In genomic region chr12:108810636-108811035, GRCh38 we compare ENCODE assay signal across 19 cellular contexts. TPM values are rescaled to one million over a fixed set of nuclear protein-coding genes. Genes with fewer than 3 reads are reported as not detected.
DNase-seq lines count a peak whose midpoint lies in the region; ATAC-seq, FAIRE-seq and TF ChIP-seq lines count a peak whose summit lies in the region.
"Had no signal": no experiment of that assay in that cellular context is flagged by ENCODE, and none has a peak within 500 bp of the region (broad histone marks: within the 10 kb centered on the region; RNA-seq: fewer than 3 reads in every experiment).

No MANE protein-coding gene starts in this region.

- H3K4me1 Mint-ChIP-seq in MCF 10A (ENCODE audit: insufficient read depth, unreplicated experiment) (peaks cover 14% of the 10 kb centered on the region), nephron progenitor cell (peaks cover 74% of the 10 kb centered on the region)

- no peak overlapping the region for H3K4me2 ChIP-seq in mammary epithelial cell (ENCODE audit: insufficient read depth, low read depth, low read length)
- no peak overlapping the region for H3K4me2 ChIP-seq in HepG2 (ENCODE audit: low read depth, low read length)
- H3K4me2 ChIP-seq: A549 had no signal

- FAIRE-seq in HepG2 (lab: Jason Lieb, UNC): no peak
- FAIRE-seq: A549 had no signal

- H3K9ac ChIP-seq in mammary epithelial cell (ENCODE audit: insufficient read depth, low read length) (no peak overlapping the region), HepG2 (ENCODE audit: insufficient read depth, low read depth, low read length) (no peak overlapping the region)

- in situ Hi-C loops in mammary epithelial cell (cut with MboI; ENCODE audit: low sequenced_read_pairs in 2 of 2) (loop anchor here in 1 of 2 donors (25.0 kb wide), 1 partner anchor 248 kb away; the partner anchor contains the start of genes ISCU and SART3), HepG2 (cut with HindIII; ENCODE audit: extremely low pct_ligation_motif_present, low pct_unique_long_range_greater_than_20kb) (no loop called here)

- H3K27me3 ChIP-seq in mammary epithelial cell (ENCODE audit: insufficient read depth, low read length): no peaks in the 10 kb centered on the region
- no peaks in the 10 kb centered on the region for H3K27me3 ChIP-seq in spleen (replicated peaks in 1 of 7)
- no peaks in the 10 kb centered on the region for H3K27me3 ChIP-seq in HepG2 (ENCODE audit: control insufficient read depth in 1 of 2, insufficient read depth in 2 of 2, low read length in 2 of 2)

- H3K4me3 ChIP-seq in mammary epithelial cell (replicated peaks in 1 of 3; ENCODE audit: insufficient read depth in 1 of 3, low read depth in 2 of 3, low read length in 3 of 3) (no peak overlapping the region), spleen (no peak overlapping the region), HepG2 (replicated peaks in 1 of 3; ENCODE audit: insufficient read depth in 1 of 3, low read depth in 2 of 3, low read length in 3 of 3) (no peak overlapping the region)
- H3K4me3 ChIP-seq: A549 had no signal

- H3K4me1 ChIP-seq in mammary epithelial cell (ENCODE audit: insufficient read depth, low read length) (peaks cover 26% of the 10 kb centered on the region), spleen (peaks cover 0 to 40% (median 18%) of the 10 kb centered on the region in 6 donors), HepG2 (ENCODE audit: insufficient read depth, low read length) (peaks cover 6% of the 10 kb centered on the region; the same call in 1 of the 2 replicates)
- H3K4me1 ChIP-seq: A549 had no signal

- H3K79me2 ChIP-seq in mammary epithelial cell (ENCODE audit: insufficient read depth, low read length) (peaks cover 35% of the 10 kb centered on the region), HepG2 (ENCODE audit: insufficient read depth, low read length) (no peaks in the 10 kb centered on the region)

- TF ChIP-seq CTCF in MCF 10A (IDR thresholded peaks at IDR 0.05; ENCODE audit: unreplicated experiment) (no peak), mammary epithelial cell (conservative IDR thresholded peaks at IDR 0.05 in 1 of 2, IDR thresholded peaks at IDR 0.05 in 1 of 2; ENCODE audit: extremely low read depth in 1 of 2, insufficient read depth in 1 of 2, low read depth in 1 of 2, low read length in 2 of 2) (no peak), RWPE1 (conservative IDR thresholded peaks at IDR 0.05; ENCODE audit: low read depth) (no peak), spleen (IDR thresholded peaks at IDR 0.05 in 8 of 11, conservative IDR thresholded peaks at IDR 0.05 in 3 of 11) (no peak), HepG2 (CRISPR knock-in tag; IDR thresholded peaks at IDR 0.05) (no peak), nephron progenitor cell (IDR thresholded peaks at IDR 0.05) (no peak)

- dilution Hi-C loops in mammary epithelial cell (cut with HindIII; ENCODE audit: low sequenced_read_pairs): no loop called here

- no peaks in the 10 kb centered on the region for H3K9me3 ChIP-seq in mammary epithelial cell (replicated peaks; ENCODE audit: insufficient read depth, low read length)
- no peaks in the 10 kb centered on the region for H3K9me3 ChIP-seq in spleen
- no peaks in the 10 kb centered on the region for H3K9me3 ChIP-seq in HepG2 (ENCODE audit: low read length)
- H3K9me3 ChIP-seq: A549 had no signal

- BruUV-seq in MCF 10A (replicated peaks; lab: Mats Ljungman, UMichigan): no TSS peak
- no TSS peak for BruUV-seq in mammary epithelial cell (replicated peaks; lab: Mats Ljungman, UMichigan)
- no TSS peak for BruUV-seq in HepG2 (replicated peaks; lab: Mats Ljungman, UMichigan)

- POLR2A ChIA-PET in MCF 10A (lab: Yijun Ruan, JAX): interaction anchor here (0.6 to 0.9 kb wide), 2 partner anchors 142 to 148 kb away, joined by 3 read pairs; no protein-coding TSS in a partner anchor
- POLR2A ChIA-PET in RWPE1 (lab: Yijun Ruan, JAX; ENCODE audit: low non-redundant PET): no interaction called here
- POLR2A ChIA-PET in HepG2 (lab: Yijun Ruan, JAX): no interaction called here

- H4K20me1 ChIP-seq in mammary epithelial cell (ENCODE audit: insufficient read depth, low read length) (no peaks in the 10 kb centered on the region), HepG2 (ENCODE audit: insufficient read depth, low read length) (no peaks in the 10 kb centered on the region)

- H3K36me3 ChIP-seq in mammary epithelial cell (ENCODE audit: insufficient read depth, low read length) (peaks cover 21% of the 10 kb centered on the region), spleen (peaks cover 0 to 100% (median 67%) of the 10 kb centered on the region in 6 donors), HepG2 (replicated peaks in 1 of 2; ENCODE audit: control insufficient read depth in 1 of 2, insufficient read depth in 2 of 2, low read length in 2 of 2) (peaks cover 15 to 36% of the 10 kb centered on the region in 2 experiments; a peak in 4 of 5 replicates)

- DNase-seq in MCF 10A (ENCODE audit: unreplicated experiment): no peak
- DNase-seq in mammary epithelial cell: no peak
- DNase-seq in RWPE1 (ENCODE audit: low spot score): no peak
- peak; percentile 24 for DNase-seq in left kidney (ENCODE audit: low read depth, low spot score)
- peak; percentile 57 for DNase-seq in spleen
- DNase-seq in HepG2 (ENCODE audit: low spot score): no peak
- no peak for DNase-seq in nephron progenitor cell
- DNase-seq: COR-L47, H7, MV-4-11, NCI-H1417, NCI-H187 treated with DMSO at 0.1 percent for 48 hours, NCI-H446, NCI-H69, SIG-M5 had no signal

- no peak for TF ChIP-seq POLR2A in spleen (IDR thresholded peaks at IDR 0.05)
- no peak for TF ChIP-seq POLR2A in HepG2 (IDR thresholded peaks at IDR 0.05; ENCODE audit: insufficient read depth in 1 of 2, low read depth in 2 of 2, low read length in 2 of 2)

- intact Hi-C loops in MCF 10A (cut with micrococcal nuclease): no loop called here
- intact Hi-C loops in mammary epithelial cell (cut with micrococcal nuclease): no loop called here
- intact Hi-C loops in spleen (cut with DNase I; ENCODE audit: low total_unique reads): no loop called here
- intact Hi-C loops in HepG2 (cut with micrococcal nuclease; ENCODE audit: unreplicated experiment): no loop called here

- H3K27ac Mint-ChIP-seq in MCF 10A (ENCODE audit: low read depth, unreplicated experiment): peak overlapping the region; percentile 24
- H3K27ac Mint-ChIP-seq in nephron progenitor cell: no peak overlapping the region

- 96% methylated on average over 12 of the region's 16 CpGs for WGBS in mammary epithelial cell (ENCODE audit: low coverage, missing lambda C conversion rate)
- WGBS in spleen, 5 donors: 92 to 97% (median 93%) methylated on average over 16 of the region's 16 CpGs
- 97% methylated on average over 16 of the region's 16 CpGs for WGBS in HepG2 (ENCODE audit: low lambda C conversion rate)

- no peak for TF ChIP-seq RAD21 in HepG2 (CRISPR knock-in tag; IDR thresholded peaks at IDR 0.05)

- H3K9me3 Mint-ChIP-seq in MCF 10A (ENCODE audit: unreplicated experiment) (no peaks in the 10 kb centered on the region), nephron progenitor cell (no peaks in the 10 kb centered on the region)

- no peak for TF ChIP-seq EP300 in HepG2 (IDR thresholded peaks at IDR 0.05; ENCODE audit: low read depth in 2 of 2, low read length in 2 of 2)
- TF ChIP-seq EP300 in HepG2 (CRISPR knock-in tag; IDR thresholded peaks at IDR 0.05; ENCODE audit: borderline replicate concordance): no peak

- H2AFZ ChIP-seq in mammary epithelial cell (ENCODE audit: low read depth, low read length): no peak overlapping the region
- H2AFZ ChIP-seq in HepG2 (ENCODE audit: low read length): no peak overlapping the region

- no peak overlapping the region for H3K4me3 Mint-ChIP-seq in MCF 10A (ENCODE audit: unreplicated experiment)
- H3K4me3 Mint-ChIP-seq in nephron progenitor cell: no peak overlapping the region

- H3K36me3 Mint-ChIP-seq in MCF 10A (ENCODE audit: insufficient read depth, unreplicated experiment): peaks cover 77% of the 10 kb centered on the region
- peaks cover 74% of the 10 kb centered on the region for H3K36me3 Mint-ChIP-seq in nephron progenitor cell (ENCODE audit: low read depth)

- no peak for ATAC-seq in GM18519 (IDR thresholded peaks at IDR 0.05; ENCODE audit: low FRiP score, unreplicated experiment)
- ATAC-seq in HepG2: no peak
- ATAC-seq: A549 had no signal

- H3K27ac ChIP-seq in mammary epithelial cell (ENCODE audit: insufficient read depth, low read depth, low read length) (no peak overlapping the region), RWPE1 (peak overlapping the region; percentile 92), spleen (no peak overlapping the region), HepG2 (ENCODE audit: extremely low read length, insufficient read depth, low read length) (no peak overlapping the region)
- H3K27ac ChIP-seq: A549, C4-2B, HL-60 had no signal

- H3K27me3 Mint-ChIP-seq in MCF 10A (ENCODE audit: insufficient read depth, unreplicated experiment): no peaks in the 10 kb centered on the region
- H3K27me3 Mint-ChIP-seq in nephron progenitor cell (ENCODE audit: low read depth, poor library complexity): peaks cover 8% of the 10 kb centered on the region

- CTCF ChIA-PET in MCF 10A (lab: Yijun Ruan, JAX): interaction anchor here (0.6 to 2.8 kb wide), 5 partner anchors 7 to 453 kb away, joined by 3 to 21 read pairs (median 3); no protein-coding TSS in a partner anchor
- CTCF ChIA-PET in mammary epithelial cell (lab: Charles Lee; ENCODE audit: low non-redundant PET): no interaction called here
- CTCF ChIA-PET in RWPE1 (lab: Yijun Ruan, JAX): no interaction called here
- CTCF ChIA-PET in HepG2 (lab: Yijun Ruan, JAX; ENCODE audit: low intra/inter-chr PET ratio, low total read pairs): no interaction called here

RNA-seq across cellular contexts. Expression of gene SSH1, which starts 46.7 kb away (rescaled TPM):
- total RNA-seq in MCF 10A (2022) (33.4 and 41.4 TPM in 2 replicates), mammary epithelial cell (10 to 100 TPM; 29.3 to 88.6 TPM), spleen (10 to 100 TPM; 32.2 to 71.3 (median 47.8) TPM), HepG2 (2016; rRNA removed; fragmentation: Illumina TruSeq; extraction: Trizol) (4.5 and 4.8 TPM in 2 replicates)
- polyA plus RNA-seq in mammary epithelial cell (20.8 TPM), spleen (1 to 10 TPM; 1.7 to 8.6 (median 2.7) TPM), HepG2 (2011; rRNA removed) (4.3 and 4.9 TPM in 2 replicates)
- 43.7 TPM for polyA minus RNA-seq in mammary epithelial cell
- 3.0 and 3.8 TPM in 2 replicates for total RNA-seq in HepG2 (2016; cell fraction: cytosol; rRNA removed; fragmentation: Illumina TruSeq; extraction: Trizol; ENCODE audit: low read depth)
- 4.2 and 4.4 TPM in 2 replicates for total RNA-seq in HepG2 (2016; cell fraction: insoluble cytoplasmic fraction; rRNA removed; fragmentation: Illumina TruSeq; extraction: Trizol)
- total RNA-seq in HepG2 (2016; cell fraction: membrane; rRNA removed; fragmentation: Illumina TruSeq; extraction: Trizol): 7.9 and 8.2 TPM in 2 replicates
- 7.0 and 7.7 TPM in 2 replicates for total RNA-seq in HepG2 (2016; cell fraction: nucleus; rRNA removed; fragmentation: Illumina TruSeq; extraction: Trizol)
- 3.1 TPM in 2 replicates for polyA plus RNA-seq in HepG2 (2011; cell fraction: cytosol; rRNA removed)
- 5.7 and 6.9 TPM in 2 replicates for polyA plus RNA-seq in HepG2 (2011; cell fraction: nucleus; rRNA removed)
- polyA plus RNA-seq in HepG2 (2012): 3.6 and 4.3 TPM in 2 replicates
- 3.1 and 3.9 TPM in 2 replicates for polyA plus RNA-seq in HepG2 (2016; cell fraction: cytosol; fragmentation: Illumina TruSeq; extraction: Trizol; ENCODE audit: low read depth)
- polyA plus RNA-seq in HepG2 (2016; cell fraction: insoluble cytoplasmic fraction; fragmentation: Illumina TruSeq; extraction: Trizol; ENCODE audit: low read depth): 4.8 and 5.2 TPM in 2 replicates
- polyA plus RNA-seq in HepG2 (2016; cell fraction: membrane; fragmentation: Illumina TruSeq; extraction: Trizol; ENCODE audit: low read depth): 5.0 and 6.1 TPM in 2 replicates
- polyA plus RNA-seq in HepG2 (2016; cell fraction: nucleus; fragmentation: Illumina TruSeq; extraction: Trizol; ENCODE audit: insufficient read depth, low read depth): 5.5 and 5.7 TPM in 2 replicates
- 14.1 and 22.8 TPM in 2 replicates for polyA minus RNA-seq in HepG2 (2011; rRNA and poly(A)+ RNA removed; ENCODE audit: low replicate concordance)
- polyA minus RNA-seq in HepG2 (2011; cell fraction: cytosol; rRNA and poly(A)+ RNA removed): 4.2 and 5.0 TPM in 2 replicates
- 8.1 and 8.6 TPM in 2 replicates for polyA minus RNA-seq in HepG2 (2011; cell fraction: nucleus; rRNA and poly(A)+ RNA removed)

Comparison
In these comparisons a context has a peak if more than half of its experiments do, and no peak if none do; other contexts are left out.
1. DNase-seq: peak in left kidney (single experiment) and spleen (single experiment); none in MCF 10A (single experiment), mammary epithelial cell (single experiment), RWPE1 (single experiment), HepG2 (single experiment) and nephron progenitor cell (single experiment).